ENCODE assay signal across 1 cellular context in genomic region chr13:50081106-50081898, GRCh38.
TF ChIP-seq lines count a peak whose summit lies in the region.

No MANE protein-coding gene starts in this region.

TF ChIP-seq in GM23338, 12 proteins besides CTCF, POLR2A, EP300 and RAD21 (continued from another document):
- TF ChIP-seq ZNF462 (CRISPR knock-in tag; IDR thresholded peaks at IDR 0.05) (no peak), JUNB (IDR thresholded peaks at IDR 0.05; ENCODE audit: unreplicated experiment) (no peak)
TF ChIP-seq in GM23338: peak in this region for 0.
